In the genomic region with DNA sequence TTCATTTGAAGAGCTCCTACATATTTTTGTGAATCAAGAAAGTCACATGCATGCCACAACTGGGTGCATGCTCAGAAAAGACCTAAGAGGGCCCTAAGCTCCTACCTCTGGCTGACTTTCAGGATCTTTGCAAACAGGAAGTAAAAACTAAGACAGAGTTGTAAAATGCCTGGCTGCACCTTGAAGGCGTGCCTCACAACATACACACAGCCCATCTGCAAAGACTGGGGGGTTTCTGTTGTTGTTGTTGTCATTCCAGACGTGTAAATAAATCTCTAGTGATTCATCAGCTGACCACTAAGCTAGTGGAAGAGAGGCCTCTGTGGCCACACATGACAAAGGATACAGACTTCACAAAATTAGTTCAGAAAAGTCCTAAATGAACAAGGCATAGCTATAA, we compare ENCODE assay signal across 10 cellular contexts. TPM values are rescaled to one million over a fixed set of nuclear protein-coding genes. Genes with fewer than 3 reads are reported as not detected.
DNase-seq lines count a peak whose midpoint lies in the region; ATAC-seq, FAIRE-seq and TF ChIP-seq lines count a peak whose summit lies in the region.
"Had no signal": no experiment of that assay in that cellular context is flagged by ENCODE, and none has a peak within 500 bp of the region (broad histone marks: within the 10 kb centered on the region; RNA-seq: fewer than 3 reads in every experiment).

No MANE protein-coding gene starts in this region.

- peaks cover 37% of the 10 kb centered on the region for H3K79me2 ChIP-seq in GM12878 (ENCODE audit: control insufficient read depth, insufficient read depth, low read length)

- CTCF ChIA-PET in activated naive CD4-positive, alpha-beta T cell treated with anti-CD3 and anti-CD28 coated beads, Interleukin-2, amount 10 ng/mL, durations not matched to agents 7 days and 5 days (lab: Charles Lee): no interaction called here
- CTCF ChIA-PET in GM12878 (lab: Yijun Ruan, JAX): interaction anchor here (0.6 to 1.6 kb wide), 9 partner anchors 9 to 201 kb away, joined by 3 to 5 read pairs (median 3); no protein-coding TSS in a partner anchor

- no TSS peak for BruUV-seq in GM12878 (replicated peaks; lab: Mats Ljungman, UMichigan)

- FAIRE-seq in GM12878 (lab: Jason Lieb, UNC) (peak; percentile 38), RCC 7860 (lab: Jason Lieb, UNC) (no peak)

- H3K27ac ChIP-seq in GM12878 (ENCODE audit: control insufficient read depth, insufficient read depth) (peak overlapping the region; percentile 57; the same call in 1 of the 2 replicates), tibial artery (peak overlapping the region; percentile 84 to 93)

- WGBS in GM12878 (ENCODE audit: insufficient coverage, insufficient replicate concordance, low lambda C conversion rate, missing lambda C conversion rate): 0% methylated on average over 2 of the region's 2 CpGs

- H3K4me1 Mint-ChIP-seq in activated naive CD4-positive, alpha-beta T cell treated with anti-CD3 and anti-CD28 coated beads, Interleukin-2, amount 10 ng/mL, durations not matched to agents 7 days and 5 days: peaks cover 33% of the 10 kb centered on the region

- POLR2A ChIA-PET in GM12878 (lab: Charles Lee): interaction anchor here (0.6 to 1.1 kb wide), 6 partner anchors 9 to 264 kb away, joined by 3 to 7 read pairs (median 4); no protein-coding TSS in a partner anchor

- H3K4me1 ChIP-seq in GM12878 (ENCODE audit: control insufficient read depth, insufficient read depth, low read length) (peaks cover 17% of the 10 kb centered on the region), tibial artery (peaks cover 8 to 85% (median 37%) of the 10 kb centered on the region in 4 donors)

- TF ChIP-seq POLR2A in GM12878 (IDR thresholded peaks at IDR 0.05; ENCODE audit: low read depth, low read length): no peak

- H3K36me3 ChIP-seq in GM12878 (ENCODE audit: control insufficient read depth in 2 of 2, insufficient read depth in 2 of 2, low read length in 1 of 2) (no peaks in the 10 kb centered on the region), tibial artery (no peaks in the 10 kb centered on the region)

- TF ChIP-seq CTCF in GM12878 (IDR thresholded peaks at IDR 0.05 in 2 of 3, conservative IDR thresholded peaks at IDR 0.05 in 1 of 3; ENCODE audit: control insufficient read depth in 2 of 3, extremely low read depth in 1 of 3, insufficient read depth in 1 of 3, low read depth in 3 of 3, low read length in 3 of 3): no peak
- no peak for TF ChIP-seq CTCF in tibial artery (IDR thresholded peaks at IDR 0.05)

- peaks cover 9% of the 10 kb centered on the region for H3K9me3 Mint-ChIP-seq in activated naive CD4-positive, alpha-beta T cell treated with anti-CD3 and anti-CD28 coated beads, Interleukin-2, amount 10 ng/mL, durations not matched to agents 7 days and 5 days

- SMC1A ChIA-PET in GM12878 (lab: Charles Lee; ENCODE audit: uncharacterized antibody, unreplicated experiment): interaction anchor here (0.9 to 3.3 kb wide), 15 partner anchors 9 to 32 kb away, joined by 3 to 15 read pairs (median 5); a partner anchor contains a TSS

- RAD21 ChIA-PET in GM12878 (lab: Charles Lee; ENCODE audit: unreplicated experiment): interaction anchor here (0.9 to 1.4 kb wide), 3 partner anchors 9 to 51 kb away, joined by 3 to 4 read pairs (median 3); no protein-coding TSS in a partner anchor

- no peak for TF ChIP-seq EP300 in GM12878 (IDR thresholded peaks at IDR 0.05; ENCODE audit: borderline replicate concordance in 1 of 2, control insufficient read depth in 1 of 2, low read depth in 2 of 2, low read length in 2 of 2)

- peak; percentile 89 for ATAC-seq in HG03108 (IDR thresholded peaks at IDR 0.05; ENCODE audit: unreplicated experiment)
- ATAC-seq in GM12878: peak; percentile 90

- in situ Hi-C loops in GM12878 (cut with MboI): no loop called here

- H3K36me3 Mint-ChIP-seq in activated naive CD4-positive, alpha-beta T cell treated with anti-CD3 and anti-CD28 coated beads, Interleukin-2, amount 10 ng/mL, durations not matched to agents 7 days and 5 days: peaks cover 5% of the 10 kb centered on the region

- H3K4me3 ChIP-seq in GM12878 (no peak overlapping the region), tibial artery (no peak overlapping the region)
- H3K4me3 ChIP-seq: lung had no signal

- no peaks in the 10 kb centered on the region for H3K27me3 ChIP-seq in GM12878 (replicated peaks in 1 of 2; ENCODE audit: control insufficient read depth in 2 of 2, insufficient read depth in 2 of 2, low read length in 1 of 2)
- no peaks in the 10 kb centered on the region for H3K27me3 ChIP-seq in tibial artery

- H3K9ac ChIP-seq in GM12878 (ENCODE audit: control insufficient read depth, insufficient read depth, low read length): no peak overlapping the region

- H3K9me3 ChIP-seq in GM12878 (replicated peaks; ENCODE audit: control insufficient read depth, insufficient read depth, low read length) (no peaks in the 10 kb centered on the region; the same call in 2 of the 3 replicates), tibial artery (no peaks in the 10 kb centered on the region)

- peak overlapping the region; percentile 5; the same call in 1 of the 2 replicates for H3K4me2 ChIP-seq in GM12878 (ENCODE audit: control insufficient read depth, insufficient read depth)

- H3K27ac Mint-ChIP-seq in activated naive CD4-positive, alpha-beta T cell treated with anti-CD3 and anti-CD28 coated beads, Interleukin-2, amount 10 ng/mL, durations not matched to agents 7 days and 5 days: peak overlapping the region; percentile 22

- H4K20me1 ChIP-seq in GM12878 (ENCODE audit: control insufficient read depth, insufficient read depth): no peaks in the 10 kb centered on the region

- intact Hi-C loops in GM12878 (cut with micrococcal nuclease; ENCODE audit: unreplicated experiment) (no loop called here), tibial artery (cut with DNase I; ENCODE audit: low total_unique reads) (no loop called here)

- no peak overlapping the region for H3K4me3 Mint-ChIP-seq in activated naive CD4-positive, alpha-beta T cell treated with anti-CD3 and anti-CD28 coated beads, Interleukin-2, amount 10 ng/mL, durations not matched to agents 7 days and 5 days

- no peaks in the 10 kb centered on the region for H3K27me3 Mint-ChIP-seq in activated naive CD4-positive, alpha-beta T cell treated with anti-CD3 and anti-CD28 coated beads, Interleukin-2, amount 10 ng/mL, durations not matched to agents 7 days and 5 days
- H3K27me3 Mint-ChIP-seq: CD8-positive, alpha-beta memory T cell had no signal

- TF ChIP-seq RAD21 in GM12878 (IDR thresholded peaks at IDR 0.05; ENCODE audit: insufficient read depth, low read depth, low read length): 0 out of 2 replicates have a peak, but pooled peaks have one; percentile 3

- H2AFZ ChIP-seq in GM12878 (ENCODE audit: control insufficient read depth, low read depth, low read length): peak overlapping the region; percentile 41

- DNase-seq in activated naive CD4-positive, alpha-beta T cell treated with anti-CD3 and anti-CD28 coated beads, Interleukin-2, amount 10 ng/mL, durations not matched to agents 7 days and 5 days: no peak
- DNase-seq in activated naive CD4-positive, alpha-beta T cell (lab: John Stamatoyannopoulos, UW): no peak
- DNase-seq in GM12878 (ENCODE audit: low read depth, low spot score): peak; percentile 39
- no peak for DNase-seq in tibial artery
- no peak for DNase-seq in RCC 7860 (ENCODE audit: low spot score)
- DNase-seq in AG08396 (ENCODE audit: low spot score): no peak
- no peak for DNase-seq in activated CD8-positive, alpha-beta memory T cell treated with anti-CD3 and anti-CD28 coated beads for 24 hours

TF ChIP-seq in GM12878, 131 proteins besides CTCF, POLR2A, EP300 and RAD21:
- TF ChIP-seq BHLHE40 (IDR thresholded peaks at IDR 0.05; ENCODE audit: borderline replicate concordance in 1 of 2, low read depth in 2 of 2, low read length in 1 of 2) (peak in 1 of 2 experiments; percentile 8; a peak in 1 of 4 replicates), MTA2 (IDR thresholded peaks at IDR 0.05; ENCODE audit: low read depth) (no peak), RAD51 (IDR thresholded peaks at IDR 0.05) (0 out of 2 replicates have a peak, but pooled peaks have one; percentile 31), NBN (IDR thresholded peaks at IDR 0.05) (0 out of 2 replicates have a peak, but pooled peaks have one; percentile 14)
TF ChIP-seq in GM12878: peak in this region for 3.

RNA-seq across cellular contexts. Expression of a gene that starts 31.8 kb away (rescaled TPM):
- 23.7 and 25.3 TPM in 2 replicates for total RNA-seq in GM12878 (2013; cell fraction: nucleolus; rRNA removed)
- 9.4 and 9.8 TPM in 2 replicates for total RNA-seq in GM12878 (2014; rRNA removed)
- 7.1 and 7.2 TPM in 2 replicates for total RNA-seq in GM12878 (2014; rRNA removed; fragmentation: Illumina TruSeq; extraction: Trizol)
- 10.3 and 14.0 TPM in 2 replicates for total RNA-seq in GM12878 (2021)
- polyA plus RNA-seq in GM12878 (2011; ENCODE audit: low read depth): 4.8 TPM
- polyA plus RNA-seq in GM12878 (2011; rRNA removed): 7.7 and 9.1 TPM in 2 replicates
- 6.0 and 6.2 TPM in 2 replicates for polyA plus RNA-seq in GM12878 (2011; cell fraction: cytosol; rRNA removed)
- 12.4 and 15.8 TPM in 2 replicates for polyA plus RNA-seq in GM12878 (2011; cell fraction: nucleus; rRNA removed)
- 4.9 and 6.7 TPM in 2 replicates for polyA plus RNA-seq in GM12878 (2012)
- 8.6 and 9.2 TPM in 2 replicates for polyA plus RNA-seq in GM12878 (2014; fragmentation: Illumina TruSeq; extraction: Trizol)
- 1 to 10 TPM in 1 of 2 experiments, under 1 TPM in 1; 0.76 to 1.1 TPM for polyA plus RNA-seq in GM12878 (2014; fragmentation: Nextera tagmentation; extraction: Ambion mirVana)
- polyA plus RNA-seq in GM12878 (2014; rRNA removed): 8.6 and 8.8 TPM in 2 replicates
- polyA plus RNA-seq in GM12878 (2016; fragmentation: Nextera tagmentation; extraction: Ambion mirVana): 1 to 10 TPM; 4.9 to 5.2 TPM
- polyA minus RNA-seq in GM12878 (2011; rRNA and poly(A)+ RNA removed): 6.9 and 7.5 TPM in 2 replicates
- 2.3 and 3.0 TPM in 2 replicates for polyA minus RNA-seq in GM12878 (2011; cell fraction: cytosol; rRNA and poly(A)+ RNA removed)
- polyA minus RNA-seq in GM12878 (2011; cell fraction: nucleus; rRNA and poly(A)+ RNA removed): 4.7 and 10.0 TPM in 2 replicates
